ENCODE assay signal across 8 cellular contexts in the genomic region with DNA sequence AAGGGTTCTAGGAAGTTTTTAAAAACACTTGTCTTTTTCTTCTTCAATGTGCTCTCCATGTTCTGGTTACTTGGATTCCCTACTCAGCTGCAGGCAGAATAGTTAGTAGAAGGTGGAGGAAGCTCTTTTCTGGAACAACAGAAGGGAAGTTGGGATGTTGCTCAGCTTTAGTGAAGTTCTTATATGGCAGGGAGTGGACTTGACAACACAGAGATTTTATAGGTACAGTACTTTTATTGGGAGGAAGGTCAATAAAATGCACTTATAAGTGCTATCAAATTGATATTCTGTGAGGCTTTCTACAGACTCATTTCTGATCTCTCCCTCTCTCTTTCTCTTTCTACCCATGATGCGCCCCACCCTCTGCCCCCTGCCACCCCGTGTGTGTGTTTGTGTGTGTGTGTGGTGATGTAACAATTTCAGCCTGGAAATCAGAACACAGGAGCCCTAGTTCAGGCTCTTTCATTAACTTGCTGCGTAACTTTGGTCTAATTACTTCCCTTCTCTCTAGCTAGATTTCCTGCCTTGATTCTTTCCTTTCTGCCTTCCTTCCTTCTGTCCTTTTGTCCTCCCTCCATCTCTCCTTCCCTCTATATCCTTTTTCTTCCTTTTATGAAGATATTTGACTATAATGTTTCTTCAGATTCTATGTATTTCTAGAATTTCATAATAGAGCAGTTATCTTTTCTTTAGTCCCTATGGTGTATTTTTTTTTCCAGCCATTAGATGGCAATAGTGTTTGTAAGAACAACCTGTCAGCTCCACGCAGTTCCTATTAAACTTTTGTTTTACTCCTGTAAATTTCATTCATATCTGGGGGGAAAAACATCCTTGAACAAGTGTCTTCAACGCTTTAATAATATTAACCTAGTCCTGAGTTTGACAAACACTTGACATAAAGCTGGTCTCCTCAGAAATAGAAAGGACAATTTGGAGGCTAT.
DNase-seq lines count a peak whose midpoint lies in the region; ATAC-seq, FAIRE-seq and TF ChIP-seq lines count a peak whose summit lies in the region.

No MANE protein-coding gene starts in this region.

- peak; percentile 3 for DNase-seq in AG09309 (ENCODE audit: low read depth)
- DNase-seq in RPMI8226 = peak; percentile 4
- DNase-seq in inferior parietal cortex (ENCODE audit: extremely low spot score) = peak; percentile 20
- no peak for DNase-seq in NCI-H2227 treated with DMSO at 0.1 percent for 48 hours (lab: John Stamatoyannopoulos, UW)
- DNase-seq in H54 (ENCODE audit: insufficient read length, low spot score) = no peak
- no peak for DNase-seq in cortex of kidney (lab: John Stamatoyannopoulos, UW)

- peak; percentile 36 for TF ChIP-seq CTCF in AG09309 (IDR thresholded peaks at IDR 0.05; ENCODE audit: control insufficient read depth, insufficient read depth, low read depth, low read length, missing control alignments)

- FAIRE-seq in H54 (lab: Jason Lieb, UNC) = no peak

- peak; percentile 52 for ATAC-seq in GM18517 (IDR thresholded peaks at IDR 0.05; ENCODE audit: unreplicated experiment)
- ATAC-seq in HG02623 (IDR thresholded peaks at IDR 0.05; ENCODE audit: unreplicated experiment) = no peak

- no peak overlapping the region for H3K4me3 ChIP-seq in AG09309 (ENCODE audit: control insufficient read depth, low read depth, low read length)

- TF ChIP-seq POLR2A in H54 (IDR thresholded peaks at IDR 0.05; ENCODE audit: low read depth, low read length) = no peak

Comparison
In these comparisons a context has a peak if more than half of its experiments do, and no peak if none do; other contexts are left out.
1. DNase-seq: peak in AG09309 (single experiment), RPMI8226 (single experiment) and inferior parietal cortex (single experiment); none in NCI-H2227 treated with DMSO at 0.1 percent for 48 hours (single experiment), H54 (single experiment) and cortex of kidney (single experiment).